1 cellular context compared by ENCODE assay signal in the genomic region with DNA sequence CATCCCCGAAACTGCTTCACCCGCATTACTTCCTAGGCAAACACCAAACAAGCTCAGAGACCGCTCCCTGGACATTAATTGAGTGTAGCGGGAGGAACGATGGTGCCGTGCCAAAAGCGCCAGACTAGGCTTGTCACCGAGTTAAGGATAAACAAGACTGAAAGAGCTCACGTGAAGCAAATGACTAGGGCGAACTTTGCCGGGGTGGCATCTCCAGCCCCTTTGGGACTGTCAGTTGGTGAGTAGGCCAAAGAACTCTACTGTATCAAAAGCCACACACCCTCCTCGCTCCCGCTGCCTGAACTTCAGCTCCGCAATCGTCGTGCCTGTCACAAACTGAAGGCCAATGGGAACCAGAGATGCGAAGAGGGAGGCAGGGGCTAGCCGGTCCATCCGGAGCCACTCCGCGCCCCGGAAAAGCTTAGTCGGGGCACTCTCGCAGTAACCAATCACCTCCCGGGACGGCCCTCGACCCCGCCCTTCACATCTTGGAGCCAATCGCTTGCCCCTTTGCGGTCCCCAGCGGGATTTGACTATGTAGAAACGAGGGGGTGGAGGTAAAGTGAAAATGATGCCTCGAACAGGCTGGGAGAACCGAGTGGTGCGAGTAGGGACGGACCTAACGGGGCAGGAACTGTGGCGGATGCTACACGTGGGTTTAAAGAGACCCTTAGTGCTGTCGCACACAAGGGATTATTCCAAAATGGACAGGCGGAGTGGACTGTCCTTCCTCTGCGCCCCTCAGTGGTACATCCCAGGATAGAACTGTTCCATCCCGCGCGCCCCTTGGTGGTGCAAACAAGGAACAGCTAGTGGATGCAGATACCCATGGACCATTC.
TF ChIP-seq lines count a peak whose summit lies in the region.

No MANE protein-coding gene starts in this region.

TF ChIP-seq in HEK293, 187 proteins besides CTCF, POLR2A, EP300 and RAD21 (continued from another document):
- TF ChIP-seq, protein P1, sequence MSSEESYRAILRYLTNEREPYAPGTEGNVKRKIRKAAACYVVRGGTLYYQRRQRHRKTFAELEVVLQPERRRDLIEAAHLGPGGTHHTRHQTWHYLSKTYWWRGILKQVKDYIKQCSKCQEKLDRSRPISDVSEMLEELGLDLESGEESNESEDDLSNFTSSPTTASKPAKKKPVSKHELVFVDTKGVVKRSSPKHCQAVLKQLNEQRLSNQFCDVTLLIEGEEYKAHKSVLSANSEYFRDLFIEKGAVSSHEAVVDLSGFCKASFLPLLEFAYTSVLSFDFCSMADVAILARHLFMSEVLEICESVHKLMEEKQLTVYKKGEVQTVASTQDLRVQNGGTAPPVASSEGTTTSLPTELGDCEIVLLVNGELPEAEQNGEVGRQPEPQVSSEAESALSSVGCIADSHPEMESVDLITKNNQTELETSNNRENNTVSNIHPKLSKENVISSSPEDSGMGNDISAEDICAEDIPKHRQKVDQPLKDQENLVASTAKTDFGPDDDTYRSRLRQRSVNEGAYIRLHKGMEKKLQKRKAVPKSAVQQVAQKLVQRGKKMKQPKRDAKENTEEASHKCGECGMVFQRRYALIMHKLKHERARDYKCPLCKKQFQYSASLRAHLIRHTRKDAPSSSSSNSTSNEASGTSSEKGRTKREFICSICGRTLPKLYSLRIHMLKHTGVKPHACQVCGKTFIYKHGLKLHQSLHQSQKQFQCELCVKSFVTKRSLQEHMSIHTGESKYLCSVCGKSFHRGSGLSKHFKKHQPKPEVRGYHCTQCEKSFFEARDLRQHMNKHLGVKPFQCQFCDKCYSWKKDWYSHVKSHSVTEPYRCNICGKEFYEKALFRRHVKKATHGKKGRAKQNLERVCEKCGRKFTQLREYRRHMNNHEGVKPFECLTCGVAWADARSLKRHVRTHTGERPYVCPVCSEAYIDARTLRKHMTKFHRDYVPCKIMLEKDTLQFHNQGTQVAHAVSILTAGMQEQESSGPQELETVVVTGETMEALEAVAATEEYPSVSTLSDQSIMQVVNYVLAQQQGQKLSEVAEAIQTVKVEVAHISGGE (tag by site-specific recombination; conservative IDR thresholded peaks at IDR 0.05; ENCODE audit: low read depth), result peak; percentile 91
- TF ChIP-seq, protein P2, sequence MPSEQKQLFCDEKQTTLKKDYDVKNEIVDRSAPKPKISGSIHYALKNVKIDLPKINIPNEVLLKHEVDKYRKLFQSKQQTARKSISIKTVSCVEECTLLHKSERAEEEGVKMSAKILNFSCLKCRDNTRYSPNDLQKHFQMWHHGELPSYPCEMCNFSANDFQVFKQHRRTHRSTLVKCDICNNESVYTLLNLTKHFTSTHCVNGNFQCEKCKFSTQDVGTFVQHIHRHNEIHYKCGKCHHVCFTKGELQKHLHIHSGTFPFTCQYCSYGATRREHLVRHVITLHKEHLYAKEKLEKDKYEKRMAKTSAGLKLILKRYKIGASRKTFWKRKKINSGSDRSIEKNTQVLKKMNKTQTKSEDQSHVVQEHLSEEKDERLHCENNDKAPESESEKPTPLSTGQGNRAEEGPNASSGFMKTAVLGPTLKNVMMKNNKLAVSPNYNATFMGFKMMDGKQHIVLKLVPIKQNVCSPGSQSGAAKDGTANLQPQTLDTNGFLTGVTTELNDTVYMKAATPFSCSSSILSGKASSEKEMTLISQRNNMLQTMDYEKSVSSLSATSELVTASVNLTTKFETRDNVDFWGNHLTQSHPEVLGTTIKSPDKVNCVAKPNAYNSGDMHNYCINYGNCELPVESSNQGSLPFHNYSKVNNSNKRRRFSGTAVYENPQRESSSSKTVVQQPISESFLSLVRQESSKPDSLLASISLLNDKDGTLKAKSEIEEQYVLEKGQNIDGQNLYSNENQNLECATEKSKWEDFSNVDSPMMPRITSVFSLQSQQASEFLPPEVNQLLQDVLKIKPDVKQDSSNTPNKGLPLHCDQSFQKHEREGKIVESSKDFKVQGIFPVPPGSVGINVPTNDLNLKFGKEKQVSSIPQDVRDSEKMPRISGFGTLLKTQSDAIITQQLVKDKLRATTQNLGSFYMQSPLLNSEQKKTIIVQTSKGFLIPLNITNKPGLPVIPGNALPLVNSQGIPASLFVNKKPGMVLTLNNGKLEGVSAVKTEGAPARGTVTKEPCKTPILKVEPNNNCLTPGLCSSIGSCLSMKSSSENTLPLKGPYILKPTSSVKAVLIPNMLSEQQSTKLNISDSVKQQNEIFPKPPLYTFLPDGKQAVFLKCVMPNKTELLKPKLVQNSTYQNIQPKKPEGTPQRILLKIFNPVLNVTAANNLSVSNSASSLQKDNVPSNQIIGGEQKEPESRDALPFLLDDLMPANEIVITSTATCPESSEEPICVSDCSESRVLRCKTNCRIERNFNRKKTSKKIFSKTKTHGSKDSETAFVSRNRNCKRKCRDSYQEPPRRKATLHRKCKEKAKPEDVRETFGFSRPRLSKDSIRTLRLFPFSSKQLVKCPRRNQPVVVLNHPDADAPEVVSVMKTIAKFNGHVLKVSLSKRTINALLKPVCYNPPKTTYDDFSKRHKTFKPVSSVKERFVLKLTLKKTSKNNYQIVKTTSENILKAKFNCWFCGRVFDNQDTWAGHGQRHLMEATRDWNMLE (tag by site-specific recombination; conservative IDR thresholded peaks at IDR 0.05; ENCODE audit: low read depth), result peak; percentile 83
- TF ChIP-seq GLIS1 (tag by site-specific recombination; IDR thresholded peaks at IDR 0.05) (no peak), BCL11B (tag by site-specific recombination; IDR thresholded peaks at IDR 0.05; ENCODE audit: low read depth) (no peak), ZNF529 (tag by site-specific recombination; IDR thresholded peaks at IDR 0.05; ENCODE audit: insufficient replicate concordance) (no peak), ZBTB17 (tag by site-specific recombination; IDR thresholded peaks at IDR 0.05) (peak; percentile 90), KLF8 (tag by site-specific recombination; IDR thresholded peaks at IDR 0.05) (peak; percentile 72), SP7 (tag by site-specific recombination; IDR thresholded peaks at IDR 0.05) (peak; percentile 69; the same call in 1 of the 2 replicates), ZNF341 (tag by site-specific recombination; IDR thresholded peaks at IDR 0.05; ENCODE audit: low read depth) (peak; percentile 87), ZNF514 (tag by site-specific recombination; IDR thresholded peaks at IDR 0.05) (no peak), ZFP37 (tag by site-specific recombination; IDR thresholded peaks at IDR 0.05) (0 out of 2 replicates have a peak, but pooled peaks have one; percentile 34), SCRT2 (tag by site-specific recombination; IDR thresholded peaks at IDR 0.05) (no peak), ZNF558 (tag by site-specific recombination; IDR thresholded peaks at IDR 0.05) (no peak), ZNF654 (tag by site-specific recombination; IDR thresholded peaks at IDR 0.05; ENCODE audit: low read depth) (peak; percentile 38), SP2 (tag by site-specific recombination; IDR thresholded peaks at IDR 0.05) (peak; percentile 94), ZNF324 (tag by site-specific recombination; IDR thresholded peaks at IDR 0.05) (peak; percentile 74), SP3 (tag by site-specific recombination; IDR thresholded peaks at IDR 0.05) (peak; percentile 64)
- TF ChIP-seq, protein P3, sequence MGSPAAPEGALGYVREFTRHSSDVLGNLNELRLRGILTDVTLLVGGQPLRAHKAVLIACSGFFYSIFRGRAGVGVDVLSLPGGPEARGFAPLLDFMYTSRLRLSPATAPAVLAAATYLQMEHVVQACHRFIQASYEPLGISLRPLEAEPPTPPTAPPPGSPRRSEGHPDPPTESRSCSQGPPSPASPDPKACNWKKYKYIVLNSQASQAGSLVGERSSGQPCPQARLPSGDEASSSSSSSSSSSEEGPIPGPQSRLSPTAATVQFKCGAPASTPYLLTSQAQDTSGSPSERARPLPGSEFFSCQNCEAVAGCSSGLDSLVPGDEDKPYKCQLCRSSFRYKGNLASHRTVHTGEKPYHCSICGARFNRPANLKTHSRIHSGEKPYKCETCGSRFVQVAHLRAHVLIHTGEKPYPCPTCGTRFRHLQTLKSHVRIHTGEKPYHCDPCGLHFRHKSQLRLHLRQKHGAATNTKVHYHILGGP (tag by site-specific recombination; IDR thresholded peaks at IDR 0.05), result no peak
- TF ChIP-seq, protein P4, sequence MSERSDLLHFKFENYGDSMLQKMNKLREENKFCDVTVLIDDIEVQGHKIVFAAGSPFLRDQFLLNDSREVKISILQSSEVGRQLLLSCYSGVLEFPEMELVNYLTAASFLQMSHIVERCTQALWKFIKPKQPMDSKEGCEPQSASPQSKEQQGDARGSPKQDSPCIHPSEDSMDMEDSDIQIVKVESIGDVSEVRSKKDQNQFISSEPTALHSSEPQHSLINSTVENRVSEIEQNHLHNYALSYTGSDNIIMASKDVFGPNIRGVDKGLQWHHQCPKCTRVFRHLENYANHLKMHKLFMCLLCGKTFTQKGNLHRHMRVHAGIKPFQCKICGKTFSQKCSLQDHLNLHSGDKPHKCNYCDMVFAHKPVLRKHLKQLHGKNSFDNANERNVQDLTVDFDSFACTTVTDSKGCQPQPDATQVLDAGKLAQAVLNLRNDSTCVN (tag by site-specific recombination; optimal IDR thresholded peaks at IDR 0.05), result peak; percentile 34
- TF ChIP-seq, protein P5, sequence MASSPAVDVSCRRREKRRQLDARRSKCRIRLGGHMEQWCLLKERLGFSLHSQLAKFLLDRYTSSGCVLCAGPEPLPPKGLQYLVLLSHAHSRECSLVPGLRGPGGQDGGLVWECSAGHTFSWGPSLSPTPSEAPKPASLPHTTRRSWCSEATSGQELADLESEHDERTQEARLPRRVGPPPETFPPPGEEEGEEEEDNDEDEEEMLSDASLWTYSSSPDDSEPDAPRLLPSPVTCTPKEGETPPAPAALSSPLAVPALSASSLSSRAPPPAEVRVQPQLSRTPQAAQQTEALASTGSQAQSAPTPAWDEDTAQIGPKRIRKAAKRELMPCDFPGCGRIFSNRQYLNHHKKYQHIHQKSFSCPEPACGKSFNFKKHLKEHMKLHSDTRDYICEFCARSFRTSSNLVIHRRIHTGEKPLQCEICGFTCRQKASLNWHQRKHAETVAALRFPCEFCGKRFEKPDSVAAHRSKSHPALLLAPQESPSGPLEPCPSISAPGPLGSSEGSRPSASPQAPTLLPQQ (tag by site-specific recombination; IDR thresholded peaks at IDR 0.05), result peak; percentile 42; the same call in 1 of the 2 replicates
- TF ChIP-seq, protein P6, sequence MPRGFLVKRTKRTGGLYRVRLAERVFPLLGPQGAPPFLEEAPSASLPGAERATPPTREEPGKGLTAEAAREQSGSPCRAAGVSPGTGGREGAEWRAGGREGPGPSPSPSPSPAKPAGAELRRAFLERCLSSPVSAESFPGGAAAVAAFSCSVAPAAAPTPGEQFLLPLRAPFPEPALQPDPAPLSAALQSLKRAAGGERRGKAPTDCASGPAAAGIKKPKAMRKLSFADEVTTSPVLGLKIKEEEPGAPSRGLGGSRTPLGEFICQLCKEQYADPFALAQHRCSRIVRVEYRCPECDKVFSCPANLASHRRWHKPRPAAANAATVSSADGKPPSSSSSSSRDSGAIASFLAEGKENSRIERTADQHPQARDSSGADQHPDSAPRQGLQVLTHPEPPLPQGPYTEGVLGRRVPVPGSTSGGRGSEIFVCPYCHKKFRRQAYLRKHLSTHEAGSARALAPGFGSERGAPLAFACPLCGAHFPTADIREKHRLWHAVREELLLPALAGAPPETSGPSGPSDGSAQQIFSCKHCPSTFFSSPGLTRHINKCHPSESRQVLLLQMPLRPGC (tag by site-specific recombination; IDR thresholded peaks at IDR 0.05), result 0 out of 2 replicates have a peak, but pooled peaks have one; percentile 11
- TF ChIP-seq, protein P7, sequence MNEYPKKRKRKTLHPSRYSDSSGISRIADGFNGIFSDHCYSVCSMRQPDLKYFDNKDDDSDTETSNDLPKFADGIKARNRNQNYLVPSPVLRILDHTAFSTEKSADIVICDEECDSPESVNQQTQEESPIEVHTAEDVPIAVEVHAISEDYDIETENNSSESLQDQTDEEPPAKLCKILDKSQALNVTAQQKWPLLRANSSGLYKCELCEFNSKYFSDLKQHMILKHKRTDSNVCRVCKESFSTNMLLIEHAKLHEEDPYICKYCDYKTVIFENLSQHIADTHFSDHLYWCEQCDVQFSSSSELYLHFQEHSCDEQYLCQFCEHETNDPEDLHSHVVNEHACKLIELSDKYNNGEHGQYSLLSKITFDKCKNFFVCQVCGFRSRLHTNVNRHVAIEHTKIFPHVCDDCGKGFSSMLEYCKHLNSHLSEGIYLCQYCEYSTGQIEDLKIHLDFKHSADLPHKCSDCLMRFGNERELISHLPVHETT (tag by site-specific recombination; IDR thresholded peaks at IDR 0.05), result peak; percentile 88; the same call in 1 of the 2 replicates
TF ChIP-seq in HEK293: peak in this region for 33.
